8 cellular contexts compared by ENCODE assay signal in genomic region chr2:230412369-230412706, GRCh38. TPM values are rescaled to one million over a fixed set of nuclear protein-coding genes. Genes with fewer than 3 reads are reported as not detected.
DNase-seq lines count a peak whose midpoint lies in the region; ATAC-seq, FAIRE-seq and TF ChIP-seq lines count a peak whose summit lies in the region.

No MANE protein-coding gene starts in this region.

- H3K4me3 ChIP-seq in GM12875 (ENCODE audit: low read depth, low read length) (peak overlapping the region; percentile 67), PC-3 (ENCODE audit: low read length) (peak overlapping the region; percentile 78), prostate gland (peak overlapping the region; percentile 48 to 59)

- peak overlapping the region; percentile 98 for H2AFZ ChIP-seq in PC-3 (ENCODE audit: low read length)

- ATAC-seq in PC-3 (no peak), GM18519 (IDR thresholded peaks at IDR 0.05; ENCODE audit: low FRiP score, unreplicated experiment) (no peak), HG03045 (IDR thresholded peaks at IDR 0.05; ENCODE audit: unreplicated experiment) (no peak)

- DNase-seq in PC-3 (no peak), erythroblast (lab: John Stamatoyannopoulos, UW) (peak; percentile 38 to 58), prostate gland (ENCODE audit: low spot score) (no peak), frontal cortex (ENCODE audit: low spot score in 2 of 2) (no peak), GM03348 (ENCODE audit: low spot score) (no peak)

- no peak for FAIRE-seq in frontal cortex (lab: Jason Lieb, UNC)

- CTCF ChIA-PET in PC-3 (lab: Charles Lee): no interaction called here

- BruUV-seq in PC-3 (replicated peaks; lab: Mats Ljungman, UMichigan): no TSS peak

- intact Hi-C loops in PC-3 (cut with micrococcal nuclease) (loop anchor here (10.0 kb wide), 3 partner anchors 198 to 382 kb away; partner anchors contain the start of genes CAB39 and SP110), prostate gland (cut with DNase I) (loop anchor here (10.0 kb wide), 1 partner anchor 302 kb away; the partner anchor contains the start of gene CAB39)

- no peaks in the 10 kb centered on the region for H4K20me1 ChIP-seq in PC-3 (ENCODE audit: low read length)

- peak overlapping the region; percentile 88 for H3K4me2 ChIP-seq in PC-3 (ENCODE audit: low read length)

- H3K9me2 ChIP-seq in PC-3 (replicated peaks; ENCODE audit: low read length): no peaks in the 10 kb centered on the region

- H3K9ac ChIP-seq in PC-3 (ENCODE audit: low read length): 0 out of 2 replicates have a peak overlapping the region, but pooled peaks have one; percentile 65

- H3K27me3 ChIP-seq in PC-3 (ENCODE audit: low read length) (no peaks in the 10 kb centered on the region), prostate gland (replicated peaks; ENCODE audit: insufficient read depth) (no peaks in the 10 kb centered on the region)

- TF ChIP-seq POLR2A in erythroblast (IDR thresholded peaks at IDR 0.05; ENCODE audit: low read length): no peak
- TF ChIP-seq POLR2A in prostate gland (IDR thresholded peaks at IDR 0.05): no peak

- H3F3A ChIP-seq in PC-3 (ENCODE audit: low read length, unreplicated experiment): no peaks in the 10 kb centered on the region

- no peak overlapping the region for H3K27ac ChIP-seq in PC-3 (ENCODE audit: low read length)
- H3K27ac ChIP-seq in prostate gland: peak overlapping the region; percentile 87 to 91

- H3K36me3 ChIP-seq in PC-3 (ENCODE audit: low read depth, low read length) (no peaks in the 10 kb centered on the region), prostate gland (no peaks in the 10 kb centered on the region)

- H3K4me1 ChIP-seq in PC-3 (ENCODE audit: insufficient read depth, low read length): peaks cover 20% of the 10 kb centered on the region
- H3K4me1 ChIP-seq in prostate gland (replicated peaks): peaks cover 7% of the 10 kb centered on the region

- H3K79me2 ChIP-seq in PC-3 (ENCODE audit: low read length): peaks cover 10% of the 10 kb centered on the region

- no peak for TF ChIP-seq CTCF in GM12875 (IDR thresholded peaks at IDR 0.05; ENCODE audit: borderline replicate concordance, insufficient read depth, low read depth, low read length)
- no peak for TF ChIP-seq CTCF in PC-3 (conservative IDR thresholded peaks at IDR 0.05; ENCODE audit: low read depth, low read length)
- TF ChIP-seq CTCF in prostate gland (IDR thresholded peaks at IDR 0.05): no peak

- H3K9me3 ChIP-seq in PC-3 (ENCODE audit: low read length) (no peaks in the 10 kb centered on the region), prostate gland (no peaks in the 10 kb centered on the region)

- 98% methylated on average over 3 of the region's 3 CpGs for WGBS in prostate gland

- POLR2A ChIA-PET in PC-3 (lab: Charles Lee; ENCODE audit: unreplicated experiment): no interaction called here

RNA-seq across cellular contexts. Expression of gene SP100, which starts 3.7 kb away (rescaled TPM):
- 42.5 and 49.8 TPM in 2 replicates for total RNA-seq in PC-3 (2014; rRNA removed)
- 10 to 100 TPM; 51.6 to 69.0 TPM for total RNA-seq in prostate gland
- 4.1 TPM for total RNA-seq in frontal cortex

Comparison
In these comparisons a context has a peak if more than half of its experiments do, and no peak if none do; other contexts are left out.
1. DNase-seq: peak in erythroblast (2 of 2); none in PC-3 (single experiment), prostate gland (single experiment), frontal cortex (0 of 2) and GM03348 (single experiment).
2. Peak in every context shown above with its lines, with median percentiles within 50 percentile points of each other: H3K4me3 ChIP-seq.